29 cellular contexts compared by ENCODE assay signal in genomic region chr2:47594656-47595055, GRCh38. TPM values are rescaled to one million over a fixed set of nuclear protein-coding genes. Genes with fewer than 3 reads are reported as not detected.
"Had no signal": no experiment of that assay in that cellular context is flagged by ENCODE, and none has a peak within 500 bp of the region (broad histone marks: within the 10 kb centered on the region; RNA-seq: fewer than 3 reads in every experiment).

No MANE protein-coding gene starts in this region.

- H3K36me3 ChIP-seq: esophagus squamous epithelium, gastroesophageal sphincter, heart left ventricle, left ventricle myocardium inferior, lower lobe of right lung had no signal

- H3K4me1 ChIP-seq: esophagus squamous epithelium, foreskin keratinocyte, gastroesophageal sphincter, heart left ventricle, left ventricle myocardium inferior, lower lobe of right lung had no signal

- ATAC-seq: esophagus mucosa, foreskin keratinocyte, gastroesophageal sphincter, heart left ventricle, left colon, lower lobe of right lung, mucosa of descending colon had no signal

- H3K79me2 ChIP-seq: hepatocyte had no signal

- H3K27me3 ChIP-seq: dorsolateral prefrontal cortex, esophagus squamous epithelium, gastroesophageal sphincter, heart left ventricle, hepatocyte had no signal

- H3K4me2 ChIP-seq: hepatocyte had no signal

- H3K27ac ChIP-seq: coronary artery, dorsolateral prefrontal cortex, epithelial cell of prostate, esophagus squamous epithelium, foreskin keratinocyte, gastroesophageal sphincter, heart left ventricle, hepatocyte, left ventricle myocardium inferior, lower lobe of right lung had no signal

- DNase-seq: dermis blood vessel endothelial cell; dorsolateral prefrontal cortex; effector CD4-positive, alpha-beta T cell; effector memory CD4-positive, alpha-beta T cell; erythroblast; esophagus squamous epithelium; foreskin keratinocyte; heart left ventricle; hypothalamus; immature natural killer cell; islet precursor cell; kidney; kidney glomerular epithelial cell; left colon; left ventricle myocardium inferior; lower lobe of right lung; mesenchymal stem cell; mucosa of descending colon; naive B cell had no signal

- H2AFZ ChIP-seq: hepatocyte had no signal

- H3K4me3 ChIP-seq: coronary artery, dorsolateral prefrontal cortex, esophagus squamous epithelium, gastroesophageal sphincter, heart left ventricle, hepatocyte, left ventricle myocardium inferior, lower lobe of right lung, mucosa of descending colon had no signal

- H3K9me3 ChIP-seq: heart left ventricle, lower lobe of right lung, mucosa of descending colon had no signal

RNA-seq across cellular contexts. Expression of gene KCNK12, which starts 23.9 kb away (rescaled TPM):
- total RNA-seq: esophagus mucosa, fibroblast of villous mesenchyme, foreskin keratinocyte, gastroesophageal sphincter, left lobe of liver, lower lobe of right lung, lung microvascular endothelial cell, mesenteric fat pad, myocyte had no signal
- polyA plus RNA-seq: foreskin keratinocyte had no signal
